ENCODE assay signal across 13 cellular contexts in genomic region chr13:93217701-93218100, GRCh38. TPM values are rescaled to one million over a fixed set of nuclear protein-coding genes. Genes with fewer than 3 reads are reported as not detected.
DNase-seq lines count a peak whose midpoint lies in the region; ATAC-seq and TF ChIP-seq lines count a peak whose summit lies in the region.
"Had no signal": no experiment of that assay in that cellular context is flagged by ENCODE, and none has a peak within 500 bp of the region (broad histone marks: within the 10 kb centered on the region; RNA-seq: fewer than 3 reads in every experiment).

No MANE protein-coding gene starts in this region.

- H3K9me3 ChIP-seq in SK-N-SH (no peaks in the 10 kb centered on the region), endodermal cell (ENCODE audit: control insufficient read depth, low read length) (no peaks in the 10 kb centered on the region)

- H3K36me3 Mint-ChIP-seq in endodermal cell (ENCODE audit: low read depth) = no peaks in the 10 kb centered on the region

- H3K4me1 ChIP-seq in SK-N-SH (ENCODE audit: control insufficient read depth in 1 of 2, insufficient read depth in 2 of 2, low read depth in 1 of 2, low read length in 1 of 2) (peaks cover 0 to 16% of the 10 kb centered on the region in 2 experiments; a peak in 1 of 4 replicates), endodermal cell (ENCODE audit: control insufficient read depth, insufficient read depth, low read length) (peaks cover 6% of the 10 kb centered on the region)
- H3K4me1 ChIP-seq: parathyroid adenoma had no signal

- POLR2A ChIA-PET in SK-N-SH (lab: Yijun Ruan, JAX) = no interaction called here

- in situ Hi-C loops in G401 (cut with HindIII; ENCODE audit: low sequenced_read_pairs) = no loop called here

- no peaks in the 10 kb centered on the region for H3K9me2 ChIP-seq in SK-N-SH

- H3K9me3 Mint-ChIP-seq in endodermal cell = no peaks in the 10 kb centered on the region

- peak overlapping the region in 1 of 2 experiments; percentile 6; a peak in 2 of 4 replicates for H3K27ac ChIP-seq in SK-N-SH (ENCODE audit: low read depth in 2 of 2, low read length in 1 of 2)
- H3K27ac ChIP-seq in endodermal cell (ENCODE audit: low read depth, low read length) = no peak overlapping the region
- H3K27ac ChIP-seq: parathyroid adenoma had no signal

- no peak for DNase-seq in SK-N-SH
- DNase-seq in NCI-H446 (lab: John Stamatoyannopoulos, UW) = peak; percentile 14 to 17
- peak; percentile 51 for DNase-seq in endodermal cell
- no peak for DNase-seq in sciatic nerve (ENCODE audit: low spot score)
- no peak for DNase-seq in G401 (ENCODE audit: low spot score)
- DNase-seq in epidermal melanocyte (ENCODE audit: insufficient read length, low spot score) = no peak
- DNase-seq: KG1, kidney, NCI-H1930, small intestine had no signal

- H3K4me3 ChIP-seq in SK-N-SH (ENCODE audit: low read depth in 2 of 2, low read length in 1 of 2) = no peak overlapping the region
- peak overlapping the region; percentile 90 for H3K4me3 ChIP-seq in endodermal cell (ENCODE audit: low read length)

- peak overlapping the region; percentile 50 for H3K4me3 Mint-ChIP-seq in endodermal cell

- no peaks in the 10 kb centered on the region for H3K27me3 ChIP-seq in SK-N-SH (ENCODE audit: insufficient read depth)
- no peaks in the 10 kb centered on the region for H3K27me3 ChIP-seq in endodermal cell (ENCODE audit: control insufficient read depth, insufficient read depth, low read length, poor library complexity, severe bottlenecking)

- TF ChIP-seq CTCF in SK-N-SH (IDR thresholded peaks at IDR 0.05) = no peak
- no peak for TF ChIP-seq CTCF in endodermal cell (conservative IDR thresholded peaks at IDR 0.05)

- no peak for TF ChIP-seq EP300 in SK-N-SH (IDR thresholded peaks at IDR 0.05; ENCODE audit: borderline replicate concordance in 1 of 2, low read depth in 1 of 2, low read length in 1 of 2)

- H3K4me1 Mint-ChIP-seq in endodermal cell = peaks cover 32% of the 10 kb centered on the region

- H3K9ac ChIP-seq in SK-N-SH (no peak overlapping the region), endodermal cell (ENCODE audit: extremely low read depth, low read length, poor library complexity, severe bottlenecking) (peak overlapping the region; percentile 98)
- H3K9ac ChIP-seq: parathyroid adenoma had no signal

- H3K36me3 ChIP-seq in SK-N-SH (replicated peaks in 1 of 2; ENCODE audit: control insufficient read depth in 1 of 2, insufficient read depth in 2 of 2, low read length in 1 of 2) (no peaks in the 10 kb centered on the region), endodermal cell (ENCODE audit: control insufficient read depth, insufficient read depth, low read length) (peaks cover 18% of the 10 kb centered on the region)

- CTCF ChIA-PET in SK-N-SH (lab: Yijun Ruan, JAX) = interaction anchor here (1.0 kb wide), 1 partner anchor 11 kb away, joined by 3 read pairs; no protein-coding TSS in a partner anchor

- H3K27me3 Mint-ChIP-seq in endodermal cell (ENCODE audit: insufficient read depth) = no peaks in the 10 kb centered on the region

- no peak; the same call in 2 of the 3 replicates for ATAC-seq in SK-N-SH treated with all-trans-retinoic acid at 6 μM for 48 hours
- ATAC-seq in sciatic nerve = peak; percentile 79
- no peak for ATAC-seq in HG02759 (IDR thresholded peaks at IDR 0.05; ENCODE audit: unreplicated experiment)

- 88% methylated on average over 4 of the region's 4 CpGs for WGBS in SK-N-SH (ENCODE audit: low lambda C conversion rate)
- WGBS in endodermal cell (ENCODE audit: insufficient coverage in 1 of 2, insufficient read length in 1 of 2), 2 experiments = 50 to 63% methylated on average over 4 of the region's 4 CpGs

- peak overlapping the region; percentile 95 for H3K27ac Mint-ChIP-seq in endodermal cell

- H3F3A ChIP-seq in SK-N-SH (replicated peaks; ENCODE audit: insufficient read depth) = peaks cover 3% of the 10 kb centered on the region

- no peaks in the 10 kb centered on the region for H4K20me1 ChIP-seq in SK-N-SH (ENCODE audit: insufficient read depth)

- peak overlapping the region; percentile 24; the same call in 1 of the 2 replicates for H2AFZ ChIP-seq in SK-N-SH (ENCODE audit: low read depth)
- H2AFZ ChIP-seq: parathyroid adenoma had no signal

- no peaks in the 10 kb centered on the region for H3K79me2 ChIP-seq in SK-N-SH (ENCODE audit: insufficient read depth)
- H3K79me2 ChIP-seq: parathyroid adenoma had no signal

- intact Hi-C loops in sciatic nerve (cut with DNase I) = no loop called here

- H3K4me2 ChIP-seq in SK-N-SH = no peak overlapping the region

- TF ChIP-seq RAD21 in SK-N-SH (IDR thresholded peaks at IDR 0.05; ENCODE audit: low read length) = no peak

TF ChIP-seq in SK-N-SH, 30 proteins besides CTCF, POLR2A, EP300 and RAD21 (continues in another document):
- TF ChIP-seq, protein P1, sequence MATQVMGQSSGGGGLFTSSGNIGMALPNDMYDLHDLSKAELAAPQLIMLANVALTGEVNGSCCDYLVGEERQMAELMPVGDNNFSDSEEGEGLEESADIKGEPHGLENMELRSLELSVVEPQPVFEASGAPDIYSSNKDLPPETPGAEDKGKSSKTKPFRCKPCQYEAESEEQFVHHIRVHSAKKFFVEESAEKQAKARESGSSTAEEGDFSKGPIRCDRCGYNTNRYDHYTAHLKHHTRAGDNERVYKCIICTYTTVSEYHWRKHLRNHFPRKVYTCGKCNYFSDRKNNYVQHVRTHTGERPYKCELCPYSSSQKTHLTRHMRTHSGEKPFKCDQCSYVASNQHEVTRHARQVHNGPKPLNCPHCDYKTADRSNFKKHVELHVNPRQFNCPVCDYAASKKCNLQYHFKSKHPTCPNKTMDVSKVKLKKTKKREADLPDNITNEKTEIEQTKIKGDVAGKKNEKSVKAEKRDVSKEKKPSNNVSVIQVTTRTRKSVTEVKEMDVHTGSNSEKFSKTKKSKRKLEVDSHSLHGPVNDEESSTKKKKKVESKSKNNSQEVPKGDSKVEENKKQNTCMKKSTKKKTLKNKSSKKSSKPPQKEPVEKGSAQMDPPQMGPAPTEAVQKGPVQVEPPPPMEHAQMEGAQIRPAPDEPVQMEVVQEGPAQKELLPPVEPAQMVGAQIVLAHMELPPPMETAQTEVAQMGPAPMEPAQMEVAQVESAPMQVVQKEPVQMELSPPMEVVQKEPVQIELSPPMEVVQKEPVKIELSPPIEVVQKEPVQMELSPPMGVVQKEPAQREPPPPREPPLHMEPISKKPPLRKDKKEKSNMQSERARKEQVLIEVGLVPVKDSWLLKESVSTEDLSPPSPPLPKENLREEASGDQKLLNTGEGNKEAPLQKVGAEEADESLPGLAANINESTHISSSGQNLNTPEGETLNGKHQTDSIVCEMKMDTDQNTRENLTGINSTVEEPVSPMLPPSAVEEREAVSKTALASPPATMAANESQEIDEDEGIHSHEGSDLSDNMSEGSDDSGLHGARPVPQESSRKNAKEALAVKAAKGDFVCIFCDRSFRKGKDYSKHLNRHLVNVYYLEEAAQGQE (IDR thresholded peaks at IDR 0.05; ENCODE audit: low read depth, low read length) = no peak
- TF ChIP-seq NRF1 (IDR thresholded peaks at IDR 0.05; ENCODE audit: low read depth, low read length) (no peak), TAF1 (IDR thresholded peaks at IDR 0.05; ENCODE audit: borderline replicate concordance, low read depth, low read length) (no peak), GATA2 (CRISPR knock-in tag; IDR thresholded peaks at IDR 0.05) (no peak), GABPA (IDR thresholded peaks at IDR 0.05; ENCODE audit: low read depth) (no peak), MXI1 (IDR thresholded peaks at IDR 0.05; ENCODE audit: low read depth, low read length) (no peak), SIN3A (IDR thresholded peaks at IDR 0.05; ENCODE audit: borderline replicate concordance, low read depth, low read length) (no peak), POLR2AphosphoS5 (IDR thresholded peaks at IDR 0.05; ENCODE audit: low read depth, low read length) (no peak)

TF ChIP-seq in SK-N-SH treated with all-trans-retinoic acid at 6 μM for 48 hours, 23 proteins besides CTCF, POLR2A, EP300 and RAD21:
- TF ChIP-seq ZFP3 (CRISPR knock-in tag; IDR thresholded peaks at IDR 0.05) (no peak), BACH2 (CRISPR knock-in tag; IDR thresholded peaks at IDR 0.05; ENCODE audit: borderline replicate concordance) (no peak), ESRRG (CRISPR knock-in tag; IDR thresholded peaks at IDR 0.05) (no peak)

RNA-seq across cellular contexts. Expression of gene GPC6, which starts 8.9 kb away (rescaled TPM):
- 6.5 and 6.7 TPM in 2 replicates for polyA plus RNA-seq in SK-N-SH (2012; rRNA removed)
- 6.6 and 7.3 TPM in 2 replicates for polyA plus RNA-seq in SK-N-SH (2012; cell fraction: cytosol; rRNA removed)
- 2.0 and 5.7 TPM in 2 replicates for polyA plus RNA-seq in SK-N-SH (2012; cell fraction: nucleus; rRNA removed)
- total RNA-seq in endodermal cell = 10 to 100 TPM; 69.6 to 80.4 TPM
- polyA plus RNA-seq in endodermal cell (2013, experiment 1 of 2) = 33.2 TPM
- polyA plus RNA-seq in endodermal cell (2013, experiment 2 of 2) = 36.2 TPM
- 37.8 TPM for total RNA-seq in sciatic nerve
- total RNA-seq in G401 (2014; rRNA removed; shearing (Covaris generic)) = 0.98 and 2.1 TPM in 2 replicates

Comparison
In these comparisons a context has a peak if more than half of its experiments do, and no peak if none do; other contexts are left out.
1. DNase-seq: peak in NCI-H446 (2 of 2) and endodermal cell (single experiment); none in SK-N-SH (single experiment), sciatic nerve (single experiment), G401 (single experiment) and epidermal melanocyte (single experiment).
2. RNA of gene GPC6, which starts 8.9 kb away (total RNA-seq): 69.6 to 80.4 TPM in endodermal cell and 37.8 TPM in sciatic nerve (single experiment); 0.98 to 2.1 TPM in G401; every median in the first group is over 10 times any median in the second.